8 cellular contexts compared by ENCODE assay signal in the genomic region with DNA sequence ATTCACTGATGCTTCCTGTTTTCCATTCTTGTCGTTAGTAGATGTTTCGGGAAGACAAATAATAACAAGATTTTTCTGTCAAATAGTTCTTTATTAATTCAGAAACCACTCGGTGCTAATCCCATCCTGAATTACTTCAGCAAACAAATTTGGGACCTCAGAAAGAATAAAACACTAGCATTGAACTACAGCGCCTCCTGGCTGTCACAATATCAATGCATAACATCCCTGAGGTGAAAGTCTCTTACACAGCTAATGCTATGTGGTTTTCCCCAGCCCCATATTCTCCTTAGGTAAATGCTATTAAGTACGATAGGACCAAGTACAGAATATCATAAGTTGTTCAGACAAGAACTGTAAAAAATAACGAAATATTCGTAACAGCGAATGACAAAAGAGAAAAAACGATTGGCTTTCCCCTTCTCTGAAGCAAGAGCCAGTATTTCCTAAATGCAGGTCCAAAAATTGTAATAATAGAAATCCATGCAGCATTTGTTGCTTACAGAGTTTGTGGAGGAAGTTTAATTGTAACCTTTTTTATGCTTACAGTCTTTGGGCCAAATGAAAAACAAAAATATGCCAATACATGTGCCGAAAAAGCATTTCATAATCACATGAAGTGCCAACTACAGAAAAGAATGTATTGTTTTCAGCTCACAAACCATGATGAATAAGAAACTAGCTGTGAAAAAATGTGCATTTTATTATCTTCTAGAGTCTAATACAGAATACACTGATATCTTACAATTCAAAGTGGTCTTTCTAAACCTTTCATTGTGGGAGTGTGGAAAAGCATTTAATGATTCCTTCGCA. TPM values are rescaled to one million over a fixed set of nuclear protein-coding genes. Genes with fewer than 3 reads are reported as not detected.
DNase-seq lines count a peak whose midpoint lies in the region; ATAC-seq and TF ChIP-seq lines count a peak whose summit lies in the region.

No MANE protein-coding gene starts in this region.

- H3K9me3 Mint-ChIP-seq in activated naive CD4-positive, alpha-beta T cell treated with anti-CD3 and anti-CD28 coated beads, Interleukin-2, amount 50 U/mL, for 72 hours: no peaks in the 10 kb centered on the region

- DNase-seq in Daoy (ENCODE audit: low read depth): peak; percentile 65
- peak; percentile 35 for DNase-seq in SK-N-SH
- peak in 1 of 2 donors; percentile 56 for DNase-seq in activated naive CD4-positive, alpha-beta T cell treated with anti-CD3 and anti-CD28 coated beads, Interleukin-2, amount 50 U/mL, for 72 hours (ENCODE audit: low spot score in 2 of 2)
- DNase-seq in right atrium auricular region (ENCODE audit: low spot score): no peak
- DNase-seq in spleen: no peak
- DNase-seq in DMS114 treated with DMSO at 0.1 percent for 48 hours (lab: John Stamatoyannopoulos, UW; ENCODE audit: unreplicated experiment): no peak

- TF ChIP-seq CTCF in SK-N-SH (IDR thresholded peaks at IDR 0.05) (peak; percentile 93), right atrium auricular region (IDR thresholded peaks at IDR 0.05) (peak; percentile 69 to 88), spleen (IDR thresholded peaks at IDR 0.05 in 8 of 11, conservative IDR thresholded peaks at IDR 0.05 in 3 of 11) (peak; percentile 55 to 85 (median 76))

- POLR2A ChIA-PET in SK-N-SH (lab: Yijun Ruan, JAX): no interaction called here

- no peak overlapping the region for H3K27ac Mint-ChIP-seq in activated naive CD4-positive, alpha-beta T cell treated with anti-CD3 and anti-CD28 coated beads, Interleukin-2, amount 50 U/mL, for 72 hours

- H3K36me3 Mint-ChIP-seq in activated naive CD4-positive, alpha-beta T cell treated with anti-CD3 and anti-CD28 coated beads, Interleukin-2, amount 50 U/mL, for 72 hours: no peaks in the 10 kb centered on the region

- H3K27ac ChIP-seq in SK-N-SH (ENCODE audit: low read depth in 2 of 2, low read length in 1 of 2) (no peak overlapping the region), right atrium auricular region (peak overlapping the region; percentile 80 to 87), spleen (no peak overlapping the region)

- TF ChIP-seq RAD21 in SK-N-SH (IDR thresholded peaks at IDR 0.05; ENCODE audit: low read length): peak; percentile 86

- no peak for TF ChIP-seq EP300 in SK-N-SH (IDR thresholded peaks at IDR 0.05; ENCODE audit: borderline replicate concordance in 1 of 2, low read depth in 1 of 2, low read length in 1 of 2)

- intact Hi-C loops in spleen (cut with DNase I; ENCODE audit: low total_unique reads): loop anchor here (5.0 kb wide), 1 partner anchor 299 kb away; no protein-coding TSS in a partner anchor

- no peaks in the 10 kb centered on the region for H3K9me2 ChIP-seq in SK-N-SH

- H3K4me2 ChIP-seq in SK-N-SH: no peak overlapping the region

- CTCF ChIA-PET in SK-N-SH (lab: Yijun Ruan, JAX): interaction anchor here (0.6 to 6.9 kb wide), 36 partner anchors 9 to 320 kb away, joined by 3 to 79 read pairs (median 4); a partner anchor contains a TSS

- peak; percentile 51 for ATAC-seq in HG03135 (IDR thresholded peaks at IDR 0.05; ENCODE audit: unreplicated experiment)
- ATAC-seq in activated naive CD4-positive, alpha-beta T cell treated with anti-CD3 and anti-CD28 coated beads, Interleukin-2, amount 50 U/mL, for 72 hours: peak; percentile 46 to 57
- no peak for ATAC-seq in GM19023 (IDR thresholded peaks at IDR 0.05; ENCODE audit: unreplicated experiment)

- H2AFZ ChIP-seq in SK-N-SH (ENCODE audit: low read depth): peak overlapping the region; percentile 9; the same call in 1 of the 2 replicates

- no peaks in the 10 kb centered on the region for H3K36me3 ChIP-seq in SK-N-SH (replicated peaks in 1 of 2; ENCODE audit: control insufficient read depth in 1 of 2, insufficient read depth in 2 of 2, low read length in 1 of 2)
- peaks cover 10% of the 10 kb centered on the region for H3K36me3 ChIP-seq in right atrium auricular region
- H3K36me3 ChIP-seq in spleen: no peaks in the 10 kb centered on the region

- H3K9me3 ChIP-seq in SK-N-SH (no peaks in the 10 kb centered on the region), right atrium auricular region (no peaks in the 10 kb centered on the region), spleen (no peaks in the 10 kb centered on the region)

- WGBS in SK-N-SH (ENCODE audit: low lambda C conversion rate): 53% methylated on average over 11 of the region's 11 CpGs
- WGBS in spleen, 5 donors: 35 to 43% (median 39%) methylated on average over 11 of the region's 11 CpGs

- no peaks in the 10 kb centered on the region for H3K79me2 ChIP-seq in SK-N-SH (ENCODE audit: insufficient read depth)

- H3K9ac ChIP-seq in SK-N-SH: no peak overlapping the region

- no peak for TF ChIP-seq POLR2A in spleen (IDR thresholded peaks at IDR 0.05)

- H3K4me1 ChIP-seq in SK-N-SH (ENCODE audit: control insufficient read depth in 1 of 2, insufficient read depth in 2 of 2, low read depth in 1 of 2, low read length in 1 of 2) (peaks cover 11 to 27% of the 10 kb centered on the region in 2 experiments; a peak in 3 of 4 replicates), right atrium auricular region (peaks cover 0 to 29% of the 10 kb centered on the region in 2 donors), spleen (peaks cover 0 to 26% (median 15%) of the 10 kb centered on the region in 6 donors)

- H3K27me3 ChIP-seq in SK-N-SH (ENCODE audit: insufficient read depth): no peaks in the 10 kb centered on the region
- no peaks in the 10 kb centered on the region for H3K27me3 ChIP-seq in right atrium auricular region
- H3K27me3 ChIP-seq in spleen (replicated peaks in 1 of 7): no peaks in the 10 kb centered on the region

- H3F3A ChIP-seq in SK-N-SH (replicated peaks; ENCODE audit: insufficient read depth): peaks cover 15% of the 10 kb centered on the region

- no peaks in the 10 kb centered on the region for H4K20me1 ChIP-seq in SK-N-SH (ENCODE audit: insufficient read depth)

- H3K4me3 ChIP-seq in SK-N-SH (ENCODE audit: low read depth in 2 of 2, low read length in 1 of 2) (no peak overlapping the region; a peak in 1 of 4 replicates), right atrium auricular region (no peak overlapping the region), spleen (no peak overlapping the region)

TF ChIP-seq in SK-N-SH, 30 proteins besides CTCF, POLR2A, EP300 and RAD21:
- TF ChIP-seq SMC3 (IDR thresholded peaks at IDR 0.05; ENCODE audit: low read depth, low read length) (peak; percentile 93), RFX5 (IDR thresholded peaks at IDR 0.05; ENCODE audit: low read length) (no peak), FOXJ3 (CRISPR knock-in tag; IDR thresholded peaks at IDR 0.05) (no peak), MEF2A (IDR thresholded peaks at IDR 0.05; ENCODE audit: borderline replicate concordance, low read depth) (no peak), RCOR1 (IDR thresholded peaks at IDR 0.05; ENCODE audit: low read length) (no peak), MXI1 (IDR thresholded peaks at IDR 0.05; ENCODE audit: low read depth, low read length) (no peak)

RNA-seq across cellular contexts. Expression of a gene that starts 47.3 kb away (rescaled TPM):
- 1.8 and 2.9 TPM in 2 replicates for total RNA-seq in Daoy (2014; rRNA removed; shearing (Covaris generic))
- polyA plus RNA-seq in SK-N-SH (2012; rRNA removed) (0.43 and 0.73 TPM in 2 replicates), spleen (under 1 TPM in 2 of 3 donors, not detected in 1; 0.03 to 0.04 TPM)
- 0.48 and 0.50 TPM in 2 replicates for polyA plus RNA-seq in SK-N-SH (2012; cell fraction: cytosol; rRNA removed)
- 0.87 and 0.90 TPM in 2 replicates for polyA plus RNA-seq in SK-N-SH (2012; cell fraction: nucleus; rRNA removed)
- total RNA-seq in activated naive CD4-positive, alpha-beta T cell treated with anti-CD3 and anti-CD28 coated beads, Interleukin-2, amount 50 U/mL, for 72 hours: not detected
- total RNA-seq in right atrium auricular region (100 to 1,000 TPM in 1 of 2 donors, 10 to 100 TPM in 1; 93.5 to 145 TPM), spleen (under 1 TPM in 3 of 7 donors, not detected in 4; 0.06 to 0.94 (median 0.10) TPM)

Comparison
In these comparisons a context has a peak if more than half of its experiments do, and no peak if none do; other contexts are left out.
1. DNase-seq: peak in Daoy (single experiment) and SK-N-SH (single experiment); none in right atrium auricular region (single experiment), spleen (single experiment) and DMS114 treated with DMSO at 0.1 percent for 48 hours (single experiment).
2. H3K27ac ChIP-seq: peak in right atrium auricular region (2 of 2); none in SK-N-SH (0 of 2) and spleen (0 of 8).
3. RNA of a gene that starts 47.3 kb away (total RNA-seq): 93.5 to 145 TPM in right atrium auricular region; 1.8 to 2.9 TPM in Daoy, 0.06 to 0.94 TPM in spleen and not detected in activated naive CD4-positive, alpha-beta T cell treated with anti-CD3 and anti-CD28 coated beads, Interleukin-2, amount 50 U/mL, for 72 hours; every median in the first group is over 10 times any median in the second.
4. Peak in every context shown above with its lines, with median percentiles within 50 percentile points of each other: CTCF ChIP-seq.